ENCODE assay signal across 8 cellular contexts in genomic region chr11:69000831-69001245, GRCh38. TPM values are rescaled to one million over a fixed set of nuclear protein-coding genes. Genes with fewer than 3 reads are reported as not detected.
DNase-seq lines count a peak whose midpoint lies in the region; ATAC-seq, FAIRE-seq and TF ChIP-seq lines count a peak whose summit lies in the region.
"Had no signal": no experiment of that assay in that cellular context is flagged by ENCODE, and none has a peak within 500 bp of the region (broad histone marks: within the 10 kb centered on the region; RNA-seq: fewer than 3 reads in every experiment).

No MANE protein-coding gene starts in this region.

- no peak overlapping the region for H3K27ac Mint-ChIP-seq in astrocyte (ENCODE audit: unreplicated experiment)

- H3K4me1 ChIP-seq in astrocyte (ENCODE audit: insufficient read depth, low read length) (peaks cover 12% of the 10 kb centered on the region), thoracic aorta (ENCODE audit: control insufficient read depth in 1 of 2, low read depth in 2 of 2) (peaks cover 40 to 77% of the 10 kb centered on the region in 2 donors)

- H3K4me1 Mint-ChIP-seq in astrocyte (ENCODE audit: low read depth, unreplicated experiment): peaks cover 1% of the 10 kb centered on the region

- no peak overlapping the region for H3K27ac ChIP-seq in astrocyte (ENCODE audit: low read depth, low read length)
- H3K27ac ChIP-seq in thoracic aorta: peak overlapping the region; percentile 86 to 93
- H3K27ac ChIP-seq: neutrophil had no signal

- H3K27me3 Mint-ChIP-seq in astrocyte (ENCODE audit: low read depth, unreplicated experiment): peaks cover 21% of the 10 kb centered on the region

- H3K36me3 ChIP-seq in astrocyte (ENCODE audit: insufficient read depth, low read length): no peaks in the 10 kb centered on the region
- H3K36me3 ChIP-seq in thoracic aorta: peaks cover 31% of the 10 kb centered on the region
- H3K36me3 ChIP-seq: neutrophil had no signal

- H3K9me3 Mint-ChIP-seq in astrocyte (ENCODE audit: unreplicated experiment): peaks cover 2% of the 10 kb centered on the region

- TF ChIP-seq CTCF in astrocyte (IDR thresholded peaks at IDR 0.05; ENCODE audit: insufficient read depth, low read depth, low read length) (peak; percentile 61), thoracic aorta (IDR thresholded peaks at IDR 0.05) (peak; percentile 77)

- H3K79me2 ChIP-seq in astrocyte (ENCODE audit: insufficient read depth, low read length): no peaks in the 10 kb centered on the region

- ATAC-seq in thoracic aorta (ENCODE audit: insufficient number of reproducible peaks, low FRiP score, low read depth): peak; percentile 74

- H3K4me3 Mint-ChIP-seq in astrocyte (ENCODE audit: unreplicated experiment): no peak overlapping the region

- no peaks in the 10 kb centered on the region for H3K9me3 ChIP-seq in astrocyte (ENCODE audit: insufficient read depth, low read depth, low read length)
- H3K9me3 ChIP-seq in thoracic aorta: no peaks in the 10 kb centered on the region
- H3K9me3 ChIP-seq: neutrophil had no signal

- DNase-seq in HuH-7.5 (ENCODE audit: low spot score) (peak; percentile 84), astrocyte (ENCODE audit: low read depth) (peak; percentile 77), hepatic stellate cell (ENCODE audit: low spot score) (peak; percentile 92), thoracic aorta (ENCODE audit: low spot score) (no peak), NCI-H526 treated with DMSO at 0.1 percent for 48 hours (lab: John Stamatoyannopoulos, UW) (no peak)
- DNase-seq in stimulated activated CD4-positive, alpha-beta T cell treated with anti-CD3 and anti-CD28 coated beads, Interleukin-15, amount 100 ng/mL, for 24 hours: no peak
- no peak for DNase-seq in activated CD4-positive, alpha-beta T cell treated with anti-CD3 and anti-CD28 coated beads, Interleukin-2, amount 50 U/mL, for 48 hours

- no peak for FAIRE-seq in astrocyte (lab: Jason Lieb, UNC)

- H2AFZ ChIP-seq in astrocyte (ENCODE audit: low read depth, low read length): no peak overlapping the region

- peak overlapping the region; percentile 38 for H3K4me2 ChIP-seq in astrocyte (ENCODE audit: low read length)

- H3K36me3 Mint-ChIP-seq in astrocyte (ENCODE audit: low read depth, unreplicated experiment): no peaks in the 10 kb centered on the region

- H3K4me3 ChIP-seq in astrocyte (ENCODE audit: insufficient read depth, low read depth, low read length) (no peak overlapping the region), thoracic aorta (no peak overlapping the region)

- no peaks in the 10 kb centered on the region for H4K20me1 ChIP-seq in astrocyte (ENCODE audit: insufficient read depth, low read length)

- H3K27me3 ChIP-seq in astrocyte (ENCODE audit: insufficient read depth, low read length) (no peaks in the 10 kb centered on the region), thoracic aorta (replicated peaks; ENCODE audit: insufficient read depth) (no peaks in the 10 kb centered on the region)

- peak overlapping the region; percentile 42 for H3K9ac ChIP-seq in astrocyte (ENCODE audit: low read length)

RNA-seq across cellular contexts. Expression of gene MRGPRF, which starts 12.2 kb away (rescaled TPM):
- total RNA-seq in astrocyte: 3.2 and 4.1 TPM in 2 replicates
- total RNA-seq in thoracic aorta: 100 to 1,000 TPM in 1 of 2 donors, 10 to 100 TPM in 1; 67.5 to 171 TPM

RNA-seq across cellular contexts. Expression of gene MRGPRD, which starts 20.1 kb away (rescaled TPM):
- total RNA-seq in astrocyte (not detected in 2 replicates), thoracic aorta (1 to 10 TPM in 1 of 2 donors, not detected in 1; 5.0 TPM)

RNA-seq across cellular contexts. Expression of gene TPCN2, which starts 47.9 kb away (rescaled TPM):
- 8.4 and 9.5 TPM in 2 replicates for total RNA-seq in astrocyte
- 10 to 100 TPM; 34.7 to 38.0 TPM for total RNA-seq in thoracic aorta

Comparison
In these comparisons a context has a peak if more than half of its experiments do, and no peak if none do; other contexts are left out.
1. DNase-seq: peak in HuH-7.5 (single experiment), astrocyte (single experiment) and hepatic stellate cell (single experiment); none in thoracic aorta (single experiment), NCI-H526 treated with DMSO at 0.1 percent for 48 hours (single experiment), stimulated activated CD4-positive, alpha-beta T cell treated with anti-CD3 and anti-CD28 coated beads, Interleukin-15, amount 100 ng/mL, for 24 hours (single experiment) and activated CD4-positive, alpha-beta T cell treated with anti-CD3 and anti-CD28 coated beads, Interleukin-2, amount 50 U/mL, for 48 hours (0 of 2).
2. RNA of gene MRGPRF, which starts 12.2 kb away (total RNA-seq): 67.5 to 171 TPM in thoracic aorta; 3.2 to 4.1 TPM in astrocyte; every median in the first group is over 10 times any median in the second.